ENCODE assay signal across 34 cellular contexts in the genomic region with DNA sequence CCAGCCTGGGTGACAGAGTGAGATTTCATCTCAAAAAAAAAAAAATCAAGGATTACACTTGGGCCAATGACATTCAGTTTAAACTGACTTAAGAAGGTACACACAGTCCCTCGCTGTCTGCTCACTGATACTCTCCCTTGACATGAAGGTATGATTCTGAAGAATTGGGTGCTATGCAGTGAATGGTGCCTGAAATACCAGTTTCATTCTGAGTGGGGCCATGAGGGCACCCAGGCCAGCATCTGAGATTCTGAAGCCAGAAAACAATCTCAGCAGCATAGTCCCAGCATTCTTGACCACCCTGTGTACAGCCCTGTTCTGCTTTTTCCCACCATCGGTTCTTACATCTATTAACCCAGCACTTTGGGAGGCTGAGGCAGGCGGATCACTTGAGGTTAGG. TPM values are rescaled to one million over a fixed set of nuclear protein-coding genes. Genes with fewer than 3 reads are reported as not detected.
"Had no signal": no experiment of that assay in that cellular context is flagged by ENCODE, and none has a peak within 500 bp of the region (broad histone marks: within the 10 kb centered on the region; RNA-seq: fewer than 3 reads in every experiment).

No MANE protein-coding gene starts in this region.

- DNase-seq: Karpas-422, Kasumi-1, MG63, MM.1S, MV-4-11, NCI-H1048, NCI-H1092, NCI-H1092 treated with DMSO at 0.1 percent for 48 hours, NCI-H1105, NCI-H1105 treated with DMSO at 0.1 percent for 48 hours, NCI-H1417, NCI-H1417 treated with DMSO at 0.1 percent for 48 hours, NCI-H1436, NCI-H1436 treated with DMSO at 0.1 percent for 48 hours, NCI-H146, NCI-H1694, NCI-H1694 treated with DMSO at 0.1 percent for 48 hours, NCI-H187, NCI-H187 treated with DMSO at 0.1 percent for 48 hours, NCI-H1930, NCI-H2029, NCI-H2029 treated with DMSO at 0.1 percent for 48 hours, NCI-H2081, NCI-H2081 treated with DMSO at 0.1 percent for 48 hours, NCI-H2107, NCI-H2171, NCI-H2171 treated with DMSO at 0.1 percent for 48 hours, NCI-H2227 treated with DMSO at 0.1 percent for 48 hours, NCI-H226, NCI-H345, NCI-H446, NCI-H446 treated with DMSO at 0.1 percent for 48 hours, NCI-H510A had no signal

RNA-seq across cellular contexts. Expression of gene ZFP2, which starts 43.8 kb away (rescaled TPM):
- total RNA-seq: M059J had no signal
